ENCODE assay signal across 8 cellular contexts in the genomic region with DNA sequence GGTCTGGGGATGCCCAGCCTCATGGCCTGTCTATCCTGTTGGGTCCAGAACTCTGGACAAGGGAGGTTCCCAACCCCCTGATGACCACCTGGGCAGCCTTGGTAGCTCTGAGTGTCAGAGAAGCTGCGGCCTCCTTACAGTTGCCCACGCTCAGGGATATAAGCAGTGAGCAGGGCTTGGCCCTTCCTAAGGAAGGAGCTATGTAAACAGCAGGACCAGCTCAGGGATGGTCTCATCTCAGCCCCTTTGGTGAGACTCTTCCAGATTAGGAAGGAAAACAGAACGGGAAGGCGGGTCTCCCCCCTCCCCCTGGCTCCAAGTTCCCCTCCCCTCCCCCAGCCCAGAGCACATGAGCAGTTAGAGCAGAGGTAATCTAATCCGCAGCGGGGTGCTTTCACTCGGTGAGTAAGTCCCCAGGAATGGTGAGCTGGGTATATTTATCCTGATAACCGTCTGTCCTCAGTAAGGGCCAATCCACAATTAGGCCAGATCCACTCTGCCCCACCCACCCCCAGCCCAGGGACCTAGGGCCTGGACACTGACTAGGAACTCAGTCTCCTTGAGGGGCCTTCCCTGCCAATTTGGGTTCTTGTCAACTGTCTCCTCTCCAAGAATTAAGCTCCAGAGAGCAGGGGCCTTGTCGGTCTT. TPM values are rescaled to one million over a fixed set of nuclear protein-coding genes. Genes with fewer than 3 reads are reported as not detected.
A peak's percentile ranks its signal among the peaks of the same experiment; 100 is the strongest.
DNase-seq lines count a peak whose midpoint lies in the region; ATAC-seq, FAIRE-seq and TF ChIP-seq lines count a peak whose summit lies in the region.

No MANE protein-coding gene starts in this region.

- TF ChIP-seq CTCF in bronchial epithelial cell (IDR thresholded peaks at IDR 0.05; ENCODE audit: insufficient read depth, low read length, severe bottlenecking) (no peak), kidney (IDR thresholded peaks at IDR 0.05; ENCODE audit: borderline replicate concordance, extremely low read depth, insufficient read depth) (no peak), D721Med (IDR thresholded peaks at IDR 0.05; ENCODE audit: insufficient read depth, missing control alignments) (no peak)

- H3K4me3 ChIP-seq in bronchial epithelial cell (ENCODE audit: low read depth, low read length) (no peak overlapping the region), kidney (ENCODE audit: low read length in 2 of 2) (no peak overlapping the region)

- FAIRE-seq in bronchial epithelial cell (lab: Jason Lieb, UNC): no peak
- no peak for FAIRE-seq in kidney (lab: Jason Lieb, UNC)
- no peak for FAIRE-seq in D721Med (lab: Jason Lieb, UNC)

- peaks cover 4% of the 10 kb centered on the region for H3K36me3 ChIP-seq in bronchial epithelial cell (ENCODE audit: control insufficient read depth, insufficient read depth, low read length)
- H3K36me3 ChIP-seq in kidney (ENCODE audit: control insufficient read depth in 1 of 2, insufficient read depth in 2 of 2, low read length in 2 of 2): peaks cover 6 to 9% of the 10 kb centered on the region in 2 donors

- H3K9me3 ChIP-seq in kidney (ENCODE audit: control insufficient read depth in 1 of 2, low read length in 2 of 2): no peaks in the 10 kb centered on the region

- intact Hi-C loops in kidney (cut with DNase I): no loop called here

- H3K27ac ChIP-seq in kidney (ENCODE audit: low read depth in 2 of 2, low read length in 2 of 2) (peak overlapping the region; percentile 84 to 92), temporal lobe (ENCODE audit: low read depth, low read length) (peak overlapping the region; percentile 46)

- no peak for ATAC-seq in GM21825 (IDR thresholded peaks at IDR 0.05; ENCODE audit: unreplicated experiment)

- no peaks in the 10 kb centered on the region for H3K27me3 ChIP-seq in bronchial epithelial cell (ENCODE audit: control insufficient read depth, insufficient read depth, low read length)

- H3K9ac ChIP-seq in kidney (ENCODE audit: low read length in 2 of 2): peak overlapping the region; percentile 33 to 66

- H3K4me1 ChIP-seq in kidney (ENCODE audit: control insufficient read depth in 1 of 2, insufficient read depth in 1 of 2, low read depth in 1 of 2, low read length in 2 of 2): peaks cover 74 to 86% of the 10 kb centered on the region in 2 donors

- DNase-seq in EL: peak; percentile 98
- DNase-seq in NCI-H226: peak; percentile 95
- peak; percentile 86 for DNase-seq in bronchial epithelial cell (ENCODE audit: low read depth)
- DNase-seq in kidney: peak; percentile 77
- no peak for DNase-seq in activated gamma-delta T cell (lab: John Stamatoyannopoulos, UW)
- DNase-seq in D721Med (ENCODE audit: insufficient read length, low spot score): no peak

RNA-seq across cellular contexts. Expression of a gene that starts 29.5 kb away (rescaled TPM):
- total RNA-seq in bronchial epithelial cell (5,132 and 7,160 TPM in 2 replicates), kidney (1,384 TPM), temporal lobe (1,352 TPM)
- 1,654 TPM for polyA plus RNA-seq in kidney (ENCODE audit: insufficient read depth, low read depth, low replicate concordance)

RNA-seq across cellular contexts. Expression of a gene that starts 35.1 kb away (rescaled TPM):
- total RNA-seq in bronchial epithelial cell: 28.0 and 29.5 TPM in 2 replicates
- 133 TPM for total RNA-seq in kidney
- 57.1 TPM for polyA plus RNA-seq in kidney (ENCODE audit: insufficient read depth, low read depth, low replicate concordance)
- total RNA-seq in temporal lobe: 4.9 TPM

RNA-seq across cellular contexts. Expression of a gene that starts 35.9 kb away (rescaled TPM):
- 52.4 and 75.8 TPM in 2 replicates for total RNA-seq in bronchial epithelial cell
- 77.6 TPM for total RNA-seq in kidney
- polyA plus RNA-seq in kidney (ENCODE audit: insufficient read depth, low read depth, low replicate concordance): 12.2 TPM
- 39.1 TPM for total RNA-seq in temporal lobe

Comparison
In these comparisons a context has a peak if more than half of its experiments do, and no peak if none do; other contexts are left out.
1. DNase-seq: peak in EL (single experiment), NCI-H226 (single experiment), bronchial epithelial cell (single experiment) and kidney (single experiment); none in activated gamma-delta T cell (single experiment) and D721Med (single experiment).